8 cellular contexts compared by ENCODE assay signal in genomic region chr16:12819126-12820117, GRCh38. TPM values are rescaled to one million over a fixed set of nuclear protein-coding genes. Genes with fewer than 3 reads are reported as not detected.
A peak's percentile ranks its signal among the peaks of the same experiment; 100 is the strongest.
DNase-seq lines count a peak whose midpoint lies in the region; ATAC-seq and TF ChIP-seq lines count a peak whose summit lies in the region.

No MANE protein-coding gene starts in this region.

- H3K79me2 ChIP-seq in OCI-LY7 (ENCODE audit: insufficient read depth, low read depth, low read length): no peaks in the 10 kb centered on the region

- H3K27me3 ChIP-seq in neuronal stem cell (ENCODE audit: control insufficient read depth in 3 of 3, insufficient read depth in 3 of 3, low read depth in 1 of 3, low read length in 3 of 3) (no peaks in the 10 kb centered on the region), testis (no peaks in the 10 kb centered on the region)

- H3K27ac ChIP-seq in OCI-LY7 (ENCODE audit: low read depth, low read length, poor library complexity, severe bottlenecking): no peak overlapping the region
- no peak overlapping the region for H3K27ac ChIP-seq in neuronal stem cell (replicated peaks; ENCODE audit: low read length)
- H3K27ac ChIP-seq in testis: no peak overlapping the region

- CTCF ChIA-PET in AG04449 (lab: Yijun Ruan, JAX): interaction anchor here (0.6 to 5.2 kb wide), 7 partner anchors 11 to 724 kb away, joined by 3 to 25 read pairs (median 4); no protein-coding TSS in a partner anchor
- CTCF ChIA-PET in OCI-LY7 (lab: Charles Lee; ENCODE audit: unreplicated experiment): no interaction called here

- H2BK15ac ChIP-seq in neuronal stem cell (ENCODE audit: low read length): no peak overlapping the region

- no peaks in the 10 kb centered on the region for H3K79me1 ChIP-seq in neuronal stem cell (ENCODE audit: low read depth, low read length)

- no TSS peak for BruUV-seq in OCI-LY7 (replicated peaks; lab: Mats Ljungman, UMichigan)

- no peak overlapping the region for H2AK5ac ChIP-seq in neuronal stem cell (ENCODE audit: low read depth, low read length)

- no peaks in the 10 kb centered on the region for H3K36me3 ChIP-seq in OCI-LY7 (ENCODE audit: insufficient read depth, low read length)
- no peaks in the 10 kb centered on the region for H3K36me3 ChIP-seq in neuronal stem cell (replicated peaks in 1 of 2; ENCODE audit: control insufficient read depth in 2 of 2, insufficient read depth in 2 of 2, low read length in 2 of 2)
- no peaks in the 10 kb centered on the region for H3K36me3 ChIP-seq in testis (ENCODE audit: low read depth, missing control alignments)

- no peak overlapping the region for H2BK120ac ChIP-seq in neuronal stem cell (ENCODE audit: low read depth, low read length)

- POLR2A ChIA-PET in AG04449 (lab: Yijun Ruan, JAX) (no interaction called here), OCI-LY7 (lab: Charles Lee) (no interaction called here)

- no peak overlapping the region for H3K4me2 ChIP-seq in OCI-LY7 (ENCODE audit: low read length)
- no peak overlapping the region for H3K4me2 ChIP-seq in neuronal stem cell (ENCODE audit: insufficient read depth, low read length, poor library complexity, severe bottlenecking)

- H3K9me3 ChIP-seq in OCI-LY7 (ENCODE audit: low read length) (no peaks in the 10 kb centered on the region), neuronal stem cell (replicated peaks in 1 of 2; ENCODE audit: control insufficient read depth in 2 of 2, insufficient read depth in 1 of 2, low read depth in 1 of 2, low read length in 2 of 2) (no peaks in the 10 kb centered on the region), testis (no peaks in the 10 kb centered on the region)

- no peak overlapping the region for H3K14ac ChIP-seq in neuronal stem cell (ENCODE audit: low read length)

- no peak overlapping the region for H3K9ac ChIP-seq in neuronal stem cell (ENCODE audit: low read depth, low read length, poor library complexity)

- no peak overlapping the region for H2AFZ ChIP-seq in OCI-LY7 (ENCODE audit: low read length)
- H2AFZ ChIP-seq in neuronal stem cell (ENCODE audit: low read length): no peak overlapping the region

- intact Hi-C loops in OCI-LY7 (cut with micrococcal nuclease; ENCODE audit: unreplicated experiment) (loop anchor here (2.0 to 10.0 kb wide), 7 partner anchors 195 to 722 kb away; no protein-coding TSS in a partner anchor), testis (cut with DNase I; ENCODE audit: low total_unique reads) (no loop called here)

- H3K9me2 ChIP-seq in OCI-LY7 (ENCODE audit: insufficient read depth, low read length): no peaks in the 10 kb centered on the region

- ATAC-seq in GM21381 (IDR thresholded peaks at IDR 0.05; ENCODE audit: unreplicated experiment) (peak; percentile 51), GM19035 (IDR thresholded peaks at IDR 0.05; ENCODE audit: unreplicated experiment) (no peak)

- H3K4ac ChIP-seq in neuronal stem cell (ENCODE audit: low read length): no peak overlapping the region

- WGBS in neuronal stem cell (ENCODE audit: extremely low coverage in 2 of 2, insufficient read length in 2 of 2, insufficient replicate concordance in 1 of 2), 2 donors: no CpG with 5 or more reads among the region's 18 CpGs
- WGBS in testis, 2 donors: 56 to 64% methylated on average over 18 of the region's 18 CpGs

- no peak overlapping the region for H4K8ac ChIP-seq in neuronal stem cell (ENCODE audit: low read depth, low read length)

- H4K91ac ChIP-seq in neuronal stem cell (ENCODE audit: low read depth, low read length, poor library complexity): no peak overlapping the region

- DNase-seq in AG04449 (ENCODE audit: low read depth, low spot score) (no peak), OCI-LY7 (ENCODE audit: low spot score) (peak; percentile 81), activated T-cell treated with anti-CD3 and anti-CD28 coated beads for 4 hours (peak; percentile 74), fibroblast of mammary gland (ENCODE audit: low read depth) (peak; percentile 58), neuronal stem cell (ENCODE audit: low spot score) (peak; percentile 59), testis (peak; percentile 75)

- H2BK12ac ChIP-seq in neuronal stem cell (ENCODE audit: low read length): no peak overlapping the region

- TF ChIP-seq CTCF in AG04449 (IDR thresholded peaks at IDR 0.05; ENCODE audit: insufficient read depth, low read length, missing control alignments) (peak; percentile 93), OCI-LY7 (conservative IDR thresholded peaks at IDR 0.05; ENCODE audit: low read length) (peak; percentile 94), fibroblast of mammary gland (conservative IDR thresholded peaks at IDR 0.05; ENCODE audit: control insufficient read depth, insufficient read depth, low read depth, low read length) (peak; percentile 89), testis (IDR thresholded peaks at IDR 0.05) (peak; percentile 57 to 74 (median 66))

- H3K4me1 ChIP-seq in OCI-LY7 (ENCODE audit: insufficient read depth, low read length, poor library complexity, severe bottlenecking) (peaks cover 15% of the 10 kb centered on the region), neuronal stem cell (ENCODE audit: control insufficient read depth in 2 of 2, insufficient read depth in 1 of 2, low read depth in 1 of 2, low read length in 2 of 2) (no peaks in the 10 kb centered on the region), testis (peaks cover 5% of the 10 kb centered on the region)

- no peak overlapping the region for H3K18ac ChIP-seq in neuronal stem cell (ENCODE audit: low read length)

- H3K23ac ChIP-seq in neuronal stem cell (ENCODE audit: low read depth, low read length, poor library complexity): no peak overlapping the region

- H2BK5ac ChIP-seq in neuronal stem cell (ENCODE audit: low read length): no peak overlapping the region

- TF ChIP-seq POLR2A in testis (IDR thresholded peaks at IDR 0.05): no peak

- H3K4me3 ChIP-seq in AG04449 (ENCODE audit: low read depth, low read length) (no peak overlapping the region), OCI-LY7 (ENCODE audit: low read depth, low read length, poor library complexity, severe bottlenecking) (no peak overlapping the region), fibroblast of mammary gland (ENCODE audit: control insufficient read depth, low read depth, low read length) (no peak overlapping the region), neuronal stem cell (ENCODE audit: low read length in 2 of 2) (no peak overlapping the region), testis (no peak overlapping the region)

- H4K20me1 ChIP-seq in OCI-LY7 (ENCODE audit: insufficient read depth, low read length): no peaks in the 10 kb centered on the region

RNA-seq across cellular contexts. Expression of gene CPPED1, which starts 15.7 kb away (rescaled TPM):
- 8.6 and 9.4 TPM in 2 replicates for total RNA-seq in OCI-LY7 (2014; rRNA removed; shearing (Covaris generic))
- total RNA-seq in OCI-LY7 (2022) (12.3 and 14.2 TPM in 2 replicates), testis (10 to 100 TPM; 67.5 to 84.3 TPM)
- 6.0 TPM for polyA plus RNA-seq in neuronal stem cell (2013, experiment 1 of 2)
- 5.8 TPM for polyA plus RNA-seq in neuronal stem cell (2013, experiment 2 of 2)
- polyA plus RNA-seq in testis (ENCODE audit: insufficient read depth, low read depth, low replicate concordance): 34.3 TPM

Comparison
In these comparisons a context has a peak if more than half of its experiments do, and no peak if none do; other contexts are left out.
1. RNA of gene CPPED1, which starts 15.7 kb away (total RNA-seq): 67.5 to 84.3 TPM in testis; 8.6 to 14.2 TPM in OCI-LY7; every median in the first group is over 4 times any median in the second.
2. Peak in every context shown above with its lines, with median percentiles within 50 percentile points of each other: CTCF ChIP-seq.